Comparison of ENCODE assay signal across 8 cellular contexts in the genomic region with DNA sequence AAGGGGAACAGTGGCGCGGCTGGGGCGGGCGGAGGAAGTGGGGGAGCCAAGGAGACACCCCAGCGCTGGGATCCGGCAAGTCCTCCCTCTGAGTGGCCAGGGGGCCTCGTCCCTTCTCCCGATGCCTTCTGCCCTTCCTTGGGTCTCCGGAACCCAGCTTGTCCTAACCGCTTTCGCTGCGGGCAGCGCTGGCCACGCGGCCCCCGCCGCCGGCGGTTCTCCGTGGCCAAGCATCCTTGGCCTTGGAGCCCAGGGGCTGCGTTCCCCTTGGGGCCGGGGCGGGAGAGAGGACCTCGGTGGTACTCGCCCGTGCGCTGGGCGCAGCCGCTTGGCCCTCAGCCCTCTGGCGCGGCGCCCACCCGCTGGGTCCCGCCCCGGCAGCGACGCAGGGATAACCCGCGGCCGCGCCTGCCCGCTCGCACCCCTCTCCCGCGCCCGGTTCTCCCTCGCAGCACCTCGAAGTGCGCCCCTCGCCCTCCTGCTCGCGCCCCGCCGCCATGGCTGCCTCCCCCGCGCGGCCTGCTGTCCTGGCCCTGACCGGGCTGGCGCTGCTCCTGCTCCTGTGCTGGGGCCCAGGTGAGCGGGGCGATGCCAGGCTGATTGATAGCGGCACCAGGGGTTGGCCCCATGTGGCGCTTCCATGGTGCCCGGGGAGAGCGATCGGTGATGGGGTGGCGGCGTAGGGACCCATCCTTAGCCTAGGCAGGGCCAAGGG.
DNase-seq lines count a peak whose midpoint lies in the region; ATAC-seq and TF ChIP-seq lines count a peak whose summit lies in the region.

No MANE protein-coding gene starts in this region.

- H3K27ac ChIP-seq in colonic mucosa (no peak overlapping the region), mesenchymal stem cell (ENCODE audit: low read length, poor library complexity, severe bottlenecking) (no peak overlapping the region), stomach (peak overlapping the region; percentile 17 to 83 (median 59))

- peak overlapping the region in 1 of 2 experiments; percentile 56 for H3K23ac ChIP-seq in mesenchymal stem cell (ENCODE audit: low read length in 2 of 2)

- TF ChIP-seq EP300 in stomach (IDR thresholded peaks at IDR 0.05): no peak

- H2AFZ ChIP-seq in mesenchymal stem cell (ENCODE audit: low read depth, low read length): peak overlapping the region; percentile 64

- peak; percentile 78 for DNase-seq in activated CD8-positive, alpha-beta memory T cell treated with anti-CD3 and anti-CD28 coated beads for 24 hours
- DNase-seq in colonic mucosa: no peak
- no peak for DNase-seq in mesenchymal stem cell
- DNase-seq in stomach: no peak
- no peak for DNase-seq in HPDE6-E6E7 (ENCODE audit: extremely low spot score)
- no peak for DNase-seq in KBM-7
- DNase-seq in NCI-H1105 (lab: John Stamatoyannopoulos, UW): no peak

- H3K36me3 ChIP-seq in colonic mucosa (no peaks in the 10 kb centered on the region), mesenchymal stem cell (ENCODE audit: control insufficient read depth in 1 of 2, insufficient read depth in 2 of 2, low read depth in 1 of 2, low read length in 2 of 2) (no peaks in the 10 kb centered on the region), stomach (no peaks in the 10 kb centered on the region)

- H2BK5ac ChIP-seq in mesenchymal stem cell (ENCODE audit: low read depth, low read length, poor library complexity, severe bottlenecking): no peak overlapping the region

- 6% methylated on average over 65 of the region's 68 CpGs for WGBS in mesenchymal stem cell
- 8 to 11% (median 9%) methylated on average over 26 to 65 of the region's 68 CpGs for WGBS in stomach, 5 donors

- peaks cover 12% of the 10 kb centered on the region for H3K27me3 ChIP-seq in colonic mucosa
- H3K27me3 ChIP-seq in mesenchymal stem cell (ENCODE audit: control insufficient read depth in 1 of 2, insufficient read depth in 1 of 2, low read length in 2 of 2): peaks cover 43 to 48% of the 10 kb centered on the region in 2 experiments
- H3K27me3 ChIP-seq in stomach: peaks cover 0 to 30% (median 18%) of the 10 kb centered on the region in 3 donors

- no peaks in the 10 kb centered on the region for H3K79me1 ChIP-seq in mesenchymal stem cell (replicated peaks; ENCODE audit: low read length, poor library complexity, severe bottlenecking)

- intact Hi-C loops in colonic mucosa (cut with DNase I) (no loop called here), stomach (cut with DNase I; ENCODE audit: low total_unique reads) (loop anchor here (10.0 kb wide), 1 partner anchor 191 kb away; no protein-coding TSS in a partner anchor)

- no peak overlapping the region for H4K91ac ChIP-seq in mesenchymal stem cell (ENCODE audit: low read length)

- peak overlapping the region; percentile 59 for H3K4me2 ChIP-seq in mesenchymal stem cell (ENCODE audit: low read length, poor library complexity, severe bottlenecking)

- no peaks in the 10 kb centered on the region for H3K4me1 ChIP-seq in colonic mucosa
- H3K4me1 ChIP-seq in mesenchymal stem cell (ENCODE audit: control insufficient read depth, insufficient read depth, low read depth, low read length): peaks cover 8% of the 10 kb centered on the region
- peaks cover 4 to 21% (median 16%) of the 10 kb centered on the region in 4 donors for H3K4me1 ChIP-seq in stomach

- H3K18ac ChIP-seq in mesenchymal stem cell (ENCODE audit: low read depth in 1 of 2, low read length in 2 of 2): no peak overlapping the region

- no peak overlapping the region for H4K8ac ChIP-seq in mesenchymal stem cell (ENCODE audit: low read length)

- in situ Hi-C loops in KBM-7 (cut with MboI; ENCODE audit: low pct_unique_long_range_greater_than_20kb, low sequenced_read_pairs): no loop called here

- H3K9me3 ChIP-seq in colonic mucosa (no peaks in the 10 kb centered on the region), mesenchymal stem cell (ENCODE audit: control insufficient read depth, low read length) (peaks cover 2% of the 10 kb centered on the region), stomach (peaks cover 0 to 4% (median 0%) of the 10 kb centered on the region in 4 donors)

- TF ChIP-seq POLR2A in stomach (IDR thresholded peaks at IDR 0.05): no peak

- no peak overlapping the region for H2BK120ac ChIP-seq in mesenchymal stem cell (ENCODE audit: low read depth, low read length)

- no peak for ATAC-seq in HG02642 (IDR thresholded peaks at IDR 0.05; ENCODE audit: poor library complexity, unreplicated experiment)

- no peak overlapping the region for H3K9ac ChIP-seq in colonic mucosa (ENCODE audit: low read depth in 2 of 2, low read length in 2 of 2)
- H3K9ac ChIP-seq in mesenchymal stem cell (ENCODE audit: low read length): no peak overlapping the region

- TF ChIP-seq CTCF in colonic mucosa (IDR thresholded peaks at IDR 0.05) (no peak), stomach (IDR thresholded peaks at IDR 0.05) (no peak)

- H3K14ac ChIP-seq in mesenchymal stem cell (ENCODE audit: low read length in 2 of 2): peak overlapping the region in 1 of 2 experiments; percentile 95

- no peak overlapping the region for H3K4ac ChIP-seq in mesenchymal stem cell (ENCODE audit: low read depth in 1 of 2, low read length in 2 of 2)

- H3K4me3 ChIP-seq in colonic mucosa (peak overlapping the region; percentile 19), mesenchymal stem cell (ENCODE audit: insufficient read depth in 1 of 2, low read depth in 1 of 2, low read length in 2 of 2) (peak overlapping the region in 1 of 2 experiments; percentile 35), stomach (peak overlapping the region; percentile 49 to 56 (median 54))

- no peak overlapping the region for H2BK12ac ChIP-seq in mesenchymal stem cell (ENCODE audit: low read length in 2 of 2)

- no peak overlapping the region for H2BK15ac ChIP-seq in mesenchymal stem cell (ENCODE audit: low read depth, poor library complexity, severe bottlenecking)

- no peak overlapping the region for H2AK5ac ChIP-seq in mesenchymal stem cell (ENCODE audit: low read length, severe bottlenecking)

Comparison
In these comparisons a context has a peak if more than half of its experiments do, and no peak if none do; other contexts are left out.
1. H3K27ac ChIP-seq: peak in stomach (5 of 5); none in colonic mucosa (single experiment) and mesenchymal stem cell (single experiment).